Comparison of ENCODE assay signal across 8 cellular contexts in genomic region chr11:45665933-45666647, GRCh38. TPM values are rescaled to one million over a fixed set of nuclear protein-coding genes. Genes with fewer than 3 reads are reported as not detected.
DNase-seq lines count a peak whose midpoint lies in the region; ATAC-seq and TF ChIP-seq lines count a peak whose summit lies in the region.

No MANE protein-coding gene starts in this region.

- peaks cover 16% of the 10 kb centered on the region for H3K4me1 ChIP-seq in CD4-positive, CD25-positive, alpha-beta regulatory T cell (ENCODE audit: control insufficient read depth, insufficient read depth, low read length, poor library complexity, severe bottlenecking)
- H3K4me1 ChIP-seq in esophagus squamous epithelium (peaks cover 15 to 42% (median 20%) of the 10 kb centered on the region in 3 donors), PC-3 (ENCODE audit: insufficient read depth, low read length) (no peaks in the 10 kb centered on the region)

- no peak overlapping the region for H3K4me2 ChIP-seq in PC-3 (ENCODE audit: low read length)

- no peaks in the 10 kb centered on the region for H3K9me3 ChIP-seq in CD4-positive, CD25-positive, alpha-beta regulatory T cell (ENCODE audit: control insufficient read depth in 2 of 2, low read length in 2 of 2)
- H3K9me3 ChIP-seq in esophagus squamous epithelium: no peaks in the 10 kb centered on the region
- H3K9me3 ChIP-seq in PC-3 (ENCODE audit: low read length): no peaks in the 10 kb centered on the region

- H4K20me1 ChIP-seq in PC-3 (ENCODE audit: low read length): no peaks in the 10 kb centered on the region

- no peaks in the 10 kb centered on the region for H3K9me2 ChIP-seq in PC-3 (replicated peaks; ENCODE audit: low read length)

- H3K27ac Mint-ChIP-seq in CD4-positive, CD25-positive, alpha-beta regulatory T cell: no peak overlapping the region
- no peak overlapping the region for H3K27ac Mint-ChIP-seq in osteocyte (ENCODE audit: unreplicated experiment)

- no peak for DNase-seq in CD4-positive, CD25-positive, alpha-beta regulatory T cell
- DNase-seq in M059J (ENCODE audit: low read depth) (peak; percentile 34), esophagus squamous epithelium (lab: John Stamatoyannopoulos, UW) (no peak), osteocyte (ENCODE audit: extremely low spot score, unreplicated experiment) (no peak), NCI-H1436 (lab: John Stamatoyannopoulos, UW) (no peak), PC-3 (no peak)
- DNase-seq in stimulated activated CD4-positive, alpha-beta T cell treated with anti-CD3 and anti-CD28 coated beads, Interleukin-12 subunit alpha, Interleukin-12 subunit beta, amount 100 ng/mL, for 4 hours: no peak

- H3K27me3 Mint-ChIP-seq in CD4-positive, CD25-positive, alpha-beta regulatory T cell: peaks cover 59% of the 10 kb centered on the region
- peaks cover 39% of the 10 kb centered on the region for H3K27me3 Mint-ChIP-seq in osteocyte (ENCODE audit: unreplicated experiment)

- POLR2A ChIA-PET in PC-3 (lab: Charles Lee; ENCODE audit: unreplicated experiment): no interaction called here

- CTCF ChIA-PET in PC-3 (lab: Charles Lee): no interaction called here

- H3K4me3 ChIP-seq in CD4-positive, CD25-positive, alpha-beta regulatory T cell (ENCODE audit: low read depth, low read length): no peak overlapping the region
- H3K4me3 ChIP-seq in esophagus squamous epithelium (peak overlapping the region; percentile 38 to 72 (median 58)), PC-3 (ENCODE audit: low read length) (no peak overlapping the region)

- 51 to 54% methylated on average over 5 of the region's 10 CpGs for WGBS in esophagus squamous epithelium, 2 donors

- intact Hi-C loops in esophagus squamous epithelium (cut with DNase I) (no loop called here), PC-3 (cut with micrococcal nuclease) (no loop called here)

- no peak for ATAC-seq in CD4-positive, CD25-positive, alpha-beta regulatory T cell (ENCODE audit: low read depth in 2 of 2)
- ATAC-seq in GM21526 (IDR thresholded peaks at IDR 0.05; ENCODE audit: low FRiP score, unreplicated experiment): no peak
- no peak for ATAC-seq in PC-3

- no peak overlapping the region for H3K27ac ChIP-seq in CD4-positive, CD25-positive, alpha-beta regulatory T cell (ENCODE audit: insufficient read depth, low read length, poor library complexity, severe bottlenecking)
- H3K27ac ChIP-seq in esophagus squamous epithelium (peak overlapping the region in 2 of 4 donors; percentile 31 to 59), PC-3 (ENCODE audit: low read length) (no peak overlapping the region)

- H3F3A ChIP-seq in PC-3 (ENCODE audit: low read length, unreplicated experiment): no peaks in the 10 kb centered on the region

- no peaks in the 10 kb centered on the region for H3K79me2 ChIP-seq in PC-3 (ENCODE audit: low read length)

- no peaks in the 10 kb centered on the region for H3K9me3 Mint-ChIP-seq in CD4-positive, CD25-positive, alpha-beta regulatory T cell
- no peaks in the 10 kb centered on the region for H3K9me3 Mint-ChIP-seq in osteocyte (ENCODE audit: unreplicated experiment)

- H3K27me3 ChIP-seq in CD4-positive, CD25-positive, alpha-beta regulatory T cell (ENCODE audit: control insufficient read depth, insufficient read depth, low read length): no peaks in the 10 kb centered on the region
- H3K27me3 ChIP-seq in esophagus squamous epithelium: peaks cover 8 to 71% (median 14%) of the 10 kb centered on the region in 4 donors
- peaks cover 75% of the 10 kb centered on the region for H3K27me3 ChIP-seq in PC-3 (ENCODE audit: low read length)

- peaks cover 0 to 13% (median 2%) of the 10 kb centered on the region in 4 donors for H3K4me1 Mint-ChIP-seq in CD4-positive, CD25-positive, alpha-beta regulatory T cell
- H3K4me1 Mint-ChIP-seq in osteocyte (ENCODE audit: unreplicated experiment): peaks cover 11% of the 10 kb centered on the region

- TF ChIP-seq CTCF in esophagus squamous epithelium (IDR thresholded peaks at IDR 0.05) (no peak), osteocyte (IDR thresholded peaks at IDR 0.05) (no peak), PC-3 (conservative IDR thresholded peaks at IDR 0.05; ENCODE audit: low read depth, low read length) (no peak)

- no peaks in the 10 kb centered on the region for H3K36me3 ChIP-seq in CD4-positive, CD25-positive, alpha-beta regulatory T cell (ENCODE audit: control insufficient read depth, insufficient read depth, low read length)
- H3K36me3 ChIP-seq in esophagus squamous epithelium (no peaks in the 10 kb centered on the region), PC-3 (ENCODE audit: low read depth, low read length) (no peaks in the 10 kb centered on the region)

- H3K9ac ChIP-seq in PC-3 (ENCODE audit: low read length): no peak overlapping the region

- H3K36me3 Mint-ChIP-seq in CD4-positive, CD25-positive, alpha-beta regulatory T cell: no peaks in the 10 kb centered on the region
- H3K36me3 Mint-ChIP-seq in osteocyte (ENCODE audit: unreplicated experiment): no peaks in the 10 kb centered on the region

- no peak overlapping the region for H2AFZ ChIP-seq in PC-3 (ENCODE audit: low read length)

- TF ChIP-seq POLR2A in esophagus squamous epithelium (IDR thresholded peaks at IDR 0.05): no peak

- BruUV-seq in PC-3 (replicated peaks; lab: Mats Ljungman, UMichigan): no TSS peak

- H3K4me3 Mint-ChIP-seq in CD4-positive, CD25-positive, alpha-beta regulatory T cell: peak overlapping the region in 3 of 4 donors; percentile 62 to 85 (median 73)
- H3K4me3 Mint-ChIP-seq in osteocyte (ENCODE audit: unreplicated experiment): peak overlapping the region; percentile 70

RNA-seq across cellular contexts. Expression of gene CHST1, which starts 0.7 kb away (rescaled TPM):
- total RNA-seq in CD4-positive, CD25-positive, alpha-beta regulatory T cell: 0.47 TPM
- under 1 TPM in 1 of 4 donors, not detected in 3; 0.10 TPM for polyA plus RNA-seq in CD4-positive, CD25-positive, alpha-beta regulatory T cell
- 0.02 and 0.17 TPM in 2 replicates for total RNA-seq in M059J (2014; rRNA removed; shearing (Covaris generic))
- total RNA-seq in esophagus squamous epithelium (1 to 10 TPM in 2 of 4 donors, under 1 TPM in 2; 0.27 to 2.7 (median 0.70) TPM), osteocyte (0.16 and 0.67 TPM in 2 replicates), PC-3 (2014; rRNA removed) (not detected in 2 replicates)

Comparison
In these comparisons a context has a peak if more than half of its experiments do, and no peak if none do; other contexts are left out.
1. H3K4me3 ChIP-seq: peak in esophagus squamous epithelium (4 of 4); none in CD4-positive, CD25-positive, alpha-beta regulatory T cell (single experiment) and PC-3 (single experiment).